Comparison of ENCODE assay signal across 17 cellular contexts in the genomic region with DNA sequence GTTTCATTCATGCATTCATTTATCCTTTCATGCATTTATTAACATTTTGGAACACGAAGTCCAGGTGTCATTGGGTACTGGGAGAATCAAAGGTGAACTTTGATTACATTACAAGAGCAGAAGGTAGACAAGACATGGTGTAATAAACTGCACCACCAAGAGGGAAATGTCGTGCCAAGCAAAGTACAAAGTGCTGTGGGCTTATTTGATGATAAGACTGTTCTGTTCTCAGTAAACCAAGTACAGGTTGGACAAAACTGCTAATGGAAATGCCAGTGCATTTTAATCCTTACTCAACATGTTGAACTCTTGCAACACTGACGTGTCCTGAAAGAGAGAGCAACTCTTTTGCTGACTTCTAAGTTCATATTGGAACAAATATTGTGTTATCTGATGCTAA.
DNase-seq lines count a peak whose midpoint lies in the region; ATAC-seq, FAIRE-seq and TF ChIP-seq lines count a peak whose summit lies in the region.
"Had no signal": no experiment of that assay in that cellular context is flagged by ENCODE, and none has a peak within 500 bp of the region (broad histone marks: within the 10 kb centered on the region; RNA-seq: fewer than 3 reads in every experiment).

No MANE protein-coding gene starts in this region.

- TF ChIP-seq EP300 in HepG2 (IDR thresholded peaks at IDR 0.05; ENCODE audit: low read depth in 2 of 2, low read length in 2 of 2) = no peak
- TF ChIP-seq EP300 in HepG2 (CRISPR knock-in tag; IDR thresholded peaks at IDR 0.05; ENCODE audit: borderline replicate concordance) = no peak

- peaks cover 1% of the 10 kb centered on the region for H3K4me1 Mint-ChIP-seq in type B pancreatic cell (ENCODE audit: unreplicated experiment)
- H3K4me1 Mint-ChIP-seq: GM23338 had no signal

- POLR2A ChIA-PET in HepG2 (lab: Yijun Ruan, JAX) = no interaction called here

- H3K9me3 Mint-ChIP-seq in type B pancreatic cell = no peaks in the 10 kb centered on the region
- H3K9me3 Mint-ChIP-seq: GM23338 had no signal

- H3K36me3 ChIP-seq in liver (ENCODE audit: control insufficient read depth in 4 of 4, insufficient read depth in 3 of 4, low read depth in 1 of 4, low read length in 3 of 4) (peaks cover 0 to 11% (median 2%) of the 10 kb centered on the region in 4 donors), HepG2 (replicated peaks in 1 of 2; ENCODE audit: control insufficient read depth in 1 of 2, insufficient read depth in 2 of 2, low read length in 2 of 2) (no peaks in the 10 kb centered on the region), hepatocyte (replicated peaks; ENCODE audit: insufficient read depth, low read depth) (no peaks in the 10 kb centered on the region), right lobe of liver (no peaks in the 10 kb centered on the region)

- in situ Hi-C loops in HepG2 (cut with HindIII; ENCODE audit: extremely low pct_ligation_motif_present, low pct_unique_long_range_greater_than_20kb) = no loop called here

- no peak for FAIRE-seq in HepG2 (lab: Jason Lieb, UNC)
- FAIRE-seq: GM12878, GM18507 had no signal

- TF ChIP-seq POLR2A in HepG2 (IDR thresholded peaks at IDR 0.05; ENCODE audit: insufficient read depth in 1 of 2, low read depth in 2 of 2, low read length in 2 of 2) (no peak), right lobe of liver (IDR thresholded peaks at IDR 0.05) (no peak)

- peak; percentile 50 to 66 for TF ChIP-seq RAD21 in liver (IDR thresholded peaks at IDR 0.05)
- TF ChIP-seq RAD21 in HepG2 (CRISPR knock-in tag; IDR thresholded peaks at IDR 0.05) = no peak

- CTCF ChIA-PET in HepG2 (lab: Yijun Ruan, JAX; ENCODE audit: low intra/inter-chr PET ratio, low total read pairs) = no interaction called here

- no TSS peak for BruUV-seq in HepG2 (replicated peaks; lab: Mats Ljungman, UMichigan)

- no peaks in the 10 kb centered on the region for H4K20me1 ChIP-seq in HepG2 (ENCODE audit: insufficient read depth, low read length)
- no peaks in the 10 kb centered on the region for H4K20me1 ChIP-seq in hepatocyte (ENCODE audit: insufficient read depth, poor library complexity, severe bottlenecking)
- H4K20me1 ChIP-seq: BLaER1 treated with 17β-estradiol and CSF1 and Interleukin-3, amounts not matched to agents 10 nM and 100 nM had no signal

- no peak overlapping the region for H3K27ac Mint-ChIP-seq in type B pancreatic cell
- H3K27ac Mint-ChIP-seq: CD4-positive, CD25-positive, alpha-beta regulatory T cell; GM23338 had no signal

- no peaks in the 10 kb centered on the region for H3K9me2 ChIP-seq in hepatocyte (replicated peaks; ENCODE audit: insufficient read depth)

- peaks cover 4 to 30% (median 19%) of the 10 kb centered on the region in 4 donors for H3K4me1 ChIP-seq in liver (ENCODE audit: control insufficient read depth in 4 of 4, insufficient read depth in 4 of 4, low read length in 3 of 4)
- no peaks in the 10 kb centered on the region for H3K4me1 ChIP-seq in HepG2 (ENCODE audit: insufficient read depth, low read length)
- no peaks in the 10 kb centered on the region for H3K4me1 ChIP-seq in hepatocyte (ENCODE audit: insufficient read depth)
- H3K4me1 ChIP-seq in right lobe of liver = peaks cover 0 to 32% (median 11%) of the 10 kb centered on the region in 4 donors

- 28% methylated on average over 3 of the region's 3 CpGs for WGBS in liver
- WGBS in HepG2 (ENCODE audit: low lambda C conversion rate) = 6% methylated on average over 3 of the region's 3 CpGs
- WGBS in hepatocyte (ENCODE audit: low lambda C conversion rate, missing lambda C conversion rate) = 71% methylated on average over 3 of the region's 3 CpGs
- 17% methylated on average over 3 of the region's 3 CpGs for WGBS in right lobe of liver (ENCODE audit: insufficient coverage, low coverage, low lambda C conversion rate, missing lambda C conversion rate)

- H3K9me3 ChIP-seq in liver (ENCODE audit: control insufficient read depth in 4 of 4, low read length in 3 of 4) = no peaks in the 10 kb centered on the region
- no peaks in the 10 kb centered on the region for H3K9me3 ChIP-seq in HepG2 (ENCODE audit: low read length)
- H3K9me3 ChIP-seq in hepatocyte (ENCODE audit: low read depth) = no peaks in the 10 kb centered on the region
- H3K9me3 ChIP-seq in right lobe of liver = no peaks in the 10 kb centered on the region
- H3K9me3 ChIP-seq: BLaER1 treated with 17β-estradiol and CSF1 and Interleukin-3, amounts not matched to agents 10 nM and 100 nM had no signal

- no peaks in the 10 kb centered on the region for H3K27me3 Mint-ChIP-seq in type B pancreatic cell
- H3K27me3 Mint-ChIP-seq: CD4-positive, CD25-positive, alpha-beta regulatory T cell had no signal

- H3K4me2 ChIP-seq in HepG2 (ENCODE audit: low read depth, low read length) = no peak overlapping the region
- H3K4me2 ChIP-seq in hepatocyte = no peak overlapping the region
- H3K4me2 ChIP-seq: BLaER1 treated with 17β-estradiol and CSF1 and Interleukin-3, amounts not matched to agents 10 nM and 100 nM; GM23338 had no signal

- ATAC-seq in HepG2 (no peak), right lobe of liver (peak; percentile 93 to 99 (median 98))
- ATAC-seq: GM12878, GM23338 had no signal

- TF ChIP-seq CTCF in liver (IDR thresholded peaks at IDR 0.05; ENCODE audit: low read depth, low read length, missing input control) = no peak
- no peak for TF ChIP-seq CTCF in HepG2 (CRISPR knock-in tag; IDR thresholded peaks at IDR 0.05)
- no peak for TF ChIP-seq CTCF in hepatocyte (IDR thresholded peaks at IDR 0.05; ENCODE audit: poor library complexity)
- TF ChIP-seq CTCF in right lobe of liver (IDR thresholded peaks at IDR 0.05) = no peak
- no peak for TF ChIP-seq CTCF in type B pancreatic cell (conservative IDR thresholded peaks at IDR 0.05)

- no peaks in the 10 kb centered on the region for H3K79me2 ChIP-seq in HepG2 (ENCODE audit: insufficient read depth, low read length)
- no peaks in the 10 kb centered on the region for H3K79me2 ChIP-seq in hepatocyte

- no peak overlapping the region for H3K4me3 ChIP-seq in liver (ENCODE audit: low read depth in 1 of 3, low read length in 3 of 3)
- no peak overlapping the region for H3K4me3 ChIP-seq in HepG2 (replicated peaks in 1 of 3; ENCODE audit: insufficient read depth in 1 of 3, low read depth in 2 of 3, low read length in 3 of 3)
- no peak overlapping the region for H3K4me3 ChIP-seq in hepatocyte
- H3K4me3 ChIP-seq in right lobe of liver = no peak overlapping the region
- H3K4me3 ChIP-seq: BLaER1 treated with 17β-estradiol and CSF1 and Interleukin-3, amounts not matched to agents 10 nM and 100 nM; GM12878; GM23338 had no signal

- H3K27ac ChIP-seq in liver (ENCODE audit: low read depth in 1 of 2, low read length in 2 of 2) (no peak overlapping the region), HepG2 (ENCODE audit: extremely low read length, insufficient read depth, low read length) (no peak overlapping the region), hepatocyte (peak overlapping the region; percentile 53), right lobe of liver (peak overlapping the region in 2 of 3 donors; percentile 60)
- H3K27ac ChIP-seq: BLaER1 treated with 17β-estradiol and CSF1 and Interleukin-3, amounts not matched to agents 10 nM and 100 nM; HL-60 had no signal

- H3K9ac ChIP-seq in liver (ENCODE audit: low read depth in 1 of 2, low read length in 2 of 2) = no peak overlapping the region
- H3K9ac ChIP-seq in HepG2 (ENCODE audit: insufficient read depth, low read depth, low read length) = no peak overlapping the region
- H3K9ac ChIP-seq: BLaER1 treated with 17β-estradiol and CSF1 and Interleukin-3, amounts not matched to agents 10 nM and 100 nM had no signal

- DNase-seq in HepG2 (ENCODE audit: low spot score) = no peak
- peak; percentile 52 for DNase-seq in hepatocyte (ENCODE audit: low spot score)
- peak in 1 of 3 donors; percentile 85 for DNase-seq in right lobe of liver
- no peak for DNase-seq in occipital lobe (lab: John Stamatoyannopoulos, UW)
- DNase-seq in type B pancreatic cell (ENCODE audit: extremely low spot score, unreplicated experiment) = no peak
- DNase-seq in OCI-M2 (lab: John Stamatoyannopoulos, UW; ENCODE audit: unreplicated experiment) = no peak
- no peak for DNase-seq in stimulated activated naive CD4-positive, alpha-beta T cell treated with Interleukin-2 at 50 U/mL for 16 hours (lab: John Stamatoyannopoulos, UW)
- DNase-seq: ACHN; CD4-positive, CD25-positive, alpha-beta regulatory T cell; DMS 273 treated with DMSO at 0.1 percent for 48 hours; H7 had no signal

- peaks cover 13% of the 10 kb centered on the region for H3K36me3 Mint-ChIP-seq in type B pancreatic cell
- H3K36me3 Mint-ChIP-seq: CD4-positive, CD25-positive, alpha-beta regulatory T cell had no signal

- H3K27me3 ChIP-seq in liver (ENCODE audit: control insufficient read depth in 4 of 4, insufficient read depth in 4 of 4, low read length in 3 of 4) (no peaks in the 10 kb centered on the region), HepG2 (ENCODE audit: control insufficient read depth in 1 of 2, insufficient read depth in 2 of 2, low read length in 2 of 2) (no peaks in the 10 kb centered on the region; a peak in 1 of 5 replicates), hepatocyte (no peaks in the 10 kb centered on the region), right lobe of liver (no peaks in the 10 kb centered on the region)
- H3K27me3 ChIP-seq: BLaER1 treated with 17β-estradiol and CSF1 and Interleukin-3, amounts not matched to agents 10 nM and 100 nM had no signal

- intact Hi-C loops in HepG2 (cut with micrococcal nuclease; ENCODE audit: unreplicated experiment) (no loop called here), right lobe of liver (cut with DNase I) (no loop called here)

- H3K4me3 Mint-ChIP-seq in type B pancreatic cell = no peak overlapping the region
- H3K4me3 Mint-ChIP-seq: CD4-positive, CD25-positive, alpha-beta regulatory T cell; GM23338 had no signal

- H2AFZ ChIP-seq in HepG2 (ENCODE audit: low read length) (no peak overlapping the region), hepatocyte (no peak overlapping the region)
- H2AFZ ChIP-seq: GM23338 had no signal

TF ChIP-seq in liver, 16 proteins besides CTCF, POLR2A, EP300 and RAD21 (continues in another document):
- TF ChIP-seq, protein P1, sequence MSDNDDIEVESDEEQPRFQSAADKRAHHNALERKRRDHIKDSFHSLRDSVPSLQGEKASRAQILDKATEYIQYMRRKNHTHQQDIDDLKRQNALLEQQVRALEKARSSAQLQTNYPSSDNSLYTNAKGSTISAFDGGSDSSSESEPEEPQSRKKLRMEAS (IDR thresholded peaks at IDR 0.05) = peak; percentile 97
- TF ChIP-seq GABPA (IDR thresholded peaks at IDR 0.05 in 1 of 2, conservative IDR thresholded peaks at IDR 0.05 in 1 of 2) (peak in 1 of 2 donors; percentile 48), HNF4G (IDR thresholded peaks at IDR 0.05) (peak; percentile 88)

Comparison
In these comparisons a context has a peak if more than half of its experiments do, and no peak if none do; other contexts are left out.
1. H3K27ac ChIP-seq: peak in hepatocyte (single experiment) and right lobe of liver (2 of 3); none in liver (0 of 2) and HepG2 (single experiment).